ENCODE assay signal across 1 cellular context in the genomic region with DNA sequence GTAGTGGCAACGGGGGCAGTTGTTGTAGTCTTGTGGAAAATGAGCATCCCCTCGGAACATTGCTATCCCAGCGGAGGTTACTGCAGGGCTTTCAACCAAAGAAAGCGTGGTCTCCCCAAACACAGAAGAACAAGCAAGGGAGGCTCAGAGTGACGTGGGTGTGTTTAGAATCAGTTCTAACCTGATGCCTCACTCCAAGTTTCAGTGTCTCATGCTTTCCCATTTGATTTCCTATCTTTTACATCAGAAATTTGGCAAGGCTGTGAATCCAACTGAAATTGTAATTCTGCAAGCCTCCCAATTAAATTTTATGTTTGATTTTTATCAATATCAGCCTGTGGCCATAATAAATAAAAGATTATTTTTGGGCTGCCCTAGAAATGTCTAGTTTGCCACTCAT.
TF ChIP-seq lines count a peak whose summit lies in the region.

No MANE protein-coding gene starts in this region.

TF ChIP-seq in SK-N-SH treated with all-trans-retinoic acid at 6 μM for 48 hours, 23 proteins besides CTCF, POLR2A, EP300 and RAD21 (continued from another document):
- TF ChIP-seq GLIS3 (CRISPR knock-in tag; IDR thresholded peaks at IDR 0.05) (no peak), ZNF8 (CRISPR knock-in tag; IDR thresholded peaks at IDR 0.05) (no peak), TCF4 (CRISPR knock-in tag; IDR thresholded peaks at IDR 0.05; ENCODE audit: borderline replicate concordance) (no peak), ESRRG (CRISPR knock-in tag; IDR thresholded peaks at IDR 0.05) (no peak), TOX (CRISPR knock-in tag; IDR thresholded peaks at IDR 0.05; ENCODE audit: borderline replicate concordance) (no peak), ZNF565 (CRISPR knock-in tag; conservative IDR thresholded peaks at IDR 0.05; ENCODE audit: low read depth) (no peak), PATZ1 (CRISPR knock-in tag; IDR thresholded peaks at IDR 0.05; ENCODE audit: borderline replicate concordance) (no peak), ISL1 (CRISPR knock-in tag; IDR thresholded peaks at IDR 0.05) (no peak), ZFP30 (CRISPR knock-in tag; IDR thresholded peaks at IDR 0.05) (no peak)
